15 cellular contexts compared by ENCODE assay signal in genomic region chr4:148081745-148082144, GRCh38.
DNase-seq lines count a peak whose midpoint lies in the region; ATAC-seq and TF ChIP-seq lines count a peak whose summit lies in the region.
"Had no signal": no experiment of that assay in that cellular context is flagged by ENCODE, and none has a peak within 500 bp of the region (broad histone marks: within the 10 kb centered on the region; RNA-seq: fewer than 3 reads in every experiment).

No MANE protein-coding gene starts in this region.

- H3K4me3 Mint-ChIP-seq in Caco-2 (ENCODE audit: unreplicated experiment) (no peak overlapping the region), WTC11 (no peak overlapping the region)
- no peak overlapping the region for H3K4me3 Mint-ChIP-seq in stimulated activated effector memory CD8-positive, alpha-beta T cell treated with anti-CD3 and anti-CD28 coated beads, Interleukin-12 subunit alpha, Interleukin-12 subunit beta, amount 100 ng/mL, for 72 hours
- H3K4me3 Mint-ChIP-seq: H9 had no signal

- no peaks in the 10 kb centered on the region for H3K9me3 ChIP-seq in Caco-2
- H3K9me3 ChIP-seq: BE2C had no signal

- H3K27me3 ChIP-seq in Caco-2 (replicated peaks; ENCODE audit: control insufficient read depth, insufficient read depth, low read length), result no peaks in the 10 kb centered on the region
- H3K27me3 ChIP-seq: BE2C had no signal

- H3K4me1 ChIP-seq in Caco-2, result no peaks in the 10 kb centered on the region
- H3K4me1 ChIP-seq: BE2C had no signal

- POLR2A ChIA-PET in Caco-2 (lab: Charles Lee) (no interaction called here), WTC11 (lab: Charles Lee) (no interaction called here), HEK293T (lab: Yijun Ruan, JAX) (no interaction called here)

- H3K36me3 ChIP-seq in Caco-2 (ENCODE audit: control insufficient read depth, insufficient read depth, low read length), result no peaks in the 10 kb centered on the region
- H3K36me3 ChIP-seq: BE2C had no signal

- CTCF ChIA-PET in Caco-2 (lab: Charles Lee) (no interaction called here), WTC11 (lab: Charles Lee) (interaction anchor here (0.8 to 1.2 kb wide), 3 partner anchors 10 to 22 kb away, joined by 3 to 4 read pairs (median 3); no protein-coding TSS in a partner anchor), HEK293T (lab: Yijun Ruan, JAX) (interaction anchor here (0.8 kb wide), 1 partner anchor 29 kb away, joined by 3 read pairs; no protein-coding TSS in a partner anchor)

- H3K27ac Mint-ChIP-seq in Caco-2 (ENCODE audit: unreplicated experiment) (peak overlapping the region; percentile 56), WTC11 (no peak overlapping the region)
- peak overlapping the region; percentile 76 for H3K27ac Mint-ChIP-seq in stimulated activated effector memory CD8-positive, alpha-beta T cell treated with anti-CD3 and anti-CD28 coated beads, Interleukin-12 subunit alpha, Interleukin-12 subunit beta, amount 100 ng/mL, for 72 hours
- H3K27ac Mint-ChIP-seq: CD4-positive, CD25-positive, alpha-beta regulatory T cell had no signal

- intact Hi-C loops in Caco-2 (cut with micrococcal nuclease; ENCODE audit: unreplicated experiment), result no loop called here
- intact Hi-C loops in left colon (cut with DNase I, micrococcal nuclease), result no loop called here

- BruUV-seq in Caco-2 (replicated peaks; lab: Mats Ljungman, UMichigan), result no TSS peak

- H3K27me3 Mint-ChIP-seq in Caco-2 (ENCODE audit: insufficient read depth, unreplicated experiment) (no peaks in the 10 kb centered on the region), WTC11 (ENCODE audit: low read depth) (no peaks in the 10 kb centered on the region; the same call in 1 of the 2 replicates)
- H3K27me3 Mint-ChIP-seq: CD4-positive, CD25-positive, alpha-beta regulatory T cell had no signal

- no peak overlapping the region for H3K4me3 ChIP-seq in Caco-2 (ENCODE audit: low read depth, low read length)
- H3K4me3 ChIP-seq: GM12878 had no signal

- peaks cover 25% of the 10 kb centered on the region for H3K9me3 Mint-ChIP-seq in Caco-2 (ENCODE audit: unreplicated experiment)
- H3K9me3 Mint-ChIP-seq in WTC11, result peaks cover 6% of the 10 kb centered on the region; the same call in 1 of the 2 replicates
- H3K9me3 Mint-ChIP-seq in stimulated activated effector memory CD8-positive, alpha-beta T cell treated with anti-CD3 and anti-CD28 coated beads, Interleukin-12 subunit alpha, Interleukin-12 subunit beta, amount 100 ng/mL, for 72 hours, result peaks cover 3% of the 10 kb centered on the region

- TF ChIP-seq CTCF in Caco-2 (IDR thresholded peaks at IDR 0.05; ENCODE audit: insufficient read depth in 1 of 2, low read depth in 1 of 2, low read length in 1 of 2, severe bottlenecking in 1 of 2, unreplicated experiment in 1 of 2), result no peak
- TF ChIP-seq CTCF in WTC11 (IDR thresholded peaks at IDR 0.05), result no peak

- H3K4me1 Mint-ChIP-seq in Caco-2 (ENCODE audit: low read depth, unreplicated experiment), result no peaks in the 10 kb centered on the region
- H3K4me1 Mint-ChIP-seq in WTC11, result peaks cover 9% of the 10 kb centered on the region
- H3K4me1 Mint-ChIP-seq in stimulated activated effector memory CD8-positive, alpha-beta T cell treated with anti-CD3 and anti-CD28 coated beads, Interleukin-12 subunit alpha, Interleukin-12 subunit beta, amount 100 ng/mL, for 72 hours, result peaks cover 23% of the 10 kb centered on the region

- no peak for DNase-seq in Caco-2
- no peak for DNase-seq in WTC11 (ENCODE audit: low spot score)
- no peak for DNase-seq in left colon
- no peak for DNase-seq in stimulated activated effector memory CD8-positive, alpha-beta T cell treated with anti-CD3 and anti-CD28 coated beads, Interleukin-12 subunit alpha, Interleukin-12 subunit beta, amount 100 ng/mL, for 72 hours (ENCODE audit: low spot score in 2 of 2)
- DNase-seq in HEK293T (ENCODE audit: extremely low spot score), result no peak
- DNase-seq in SW 1271 (lab: John Stamatoyannopoulos, UW), result no peak
- DNase-seq: ACHN; BE2C; C1 segment of cervical spinal cord; CD4-positive, CD25-positive, alpha-beta regulatory T cell; DMS79 treated with DMSO at 0.1 percent for 48 hours; GF-D8; H9 had no signal

- peaks cover 6% of the 10 kb centered on the region for H3K36me3 Mint-ChIP-seq in Caco-2 (ENCODE audit: insufficient read depth, unreplicated experiment)
- peaks cover 2% of the 10 kb centered on the region; the same call in 1 of the 2 replicates for H3K36me3 Mint-ChIP-seq in WTC11
- peaks cover 25% of the 10 kb centered on the region for H3K36me3 Mint-ChIP-seq in stimulated activated effector memory CD8-positive, alpha-beta T cell treated with anti-CD3 and anti-CD28 coated beads, Interleukin-12 subunit alpha, Interleukin-12 subunit beta, amount 100 ng/mL, for 72 hours

- ATAC-seq in WTC11, result peak; percentile 50
- ATAC-seq in left colon, result peak; percentile 9
- no peak for ATAC-seq in stimulated activated effector memory CD8-positive, alpha-beta T cell treated with anti-CD3 and anti-CD28 coated beads, Interleukin-12 subunit alpha, Interleukin-12 subunit beta, amount 100 ng/mL, for 72 hours
- ATAC-seq in GM21390 (IDR thresholded peaks at IDR 0.05; ENCODE audit: unreplicated experiment), result no peak
- ATAC-seq: GM12878 had no signal

TF ChIP-seq in WTC11, 78 proteins besides CTCF, POLR2A, EP300 and RAD21 (continues in another document):
- TF ChIP-seq SOX15 (CRISPR knock-in tag; IDR thresholded peaks at IDR 0.05) (no peak), GABPB1 (CRISPR knock-in tag; IDR thresholded peaks at IDR 0.05) (no peak), MLX (CRISPR knock-in tag; IDR thresholded peaks at IDR 0.05) (no peak)

TF ChIP-seq in HEK293T, 16 proteins besides CTCF, POLR2A, EP300 and RAD21:
- TF ChIP-seq SP1 (IDR thresholded peaks at IDR 0.05) (no peak), LEF1 (IDR thresholded peaks at IDR 0.05; ENCODE audit: borderline replicate concordance) (no peak), ARNT (IDR thresholded peaks at IDR 0.05) (no peak), ZNF384 (IDR thresholded peaks at IDR 0.05) (no peak), BHLHE40 (IDR thresholded peaks at IDR 0.05; ENCODE audit: borderline replicate concordance) (no peak), TARDBP (IDR thresholded peaks at IDR 0.05) (no peak), CTBP1 (IDR thresholded peaks at IDR 0.05; ENCODE audit: borderline replicate concordance) (no peak), FOXM1 (IDR thresholded peaks at IDR 0.05; ENCODE audit: borderline replicate concordance) (no peak), FOXA1 (IDR thresholded peaks at IDR 0.05) (no peak), HDGF (IDR thresholded peaks at IDR 0.05; ENCODE audit: borderline replicate concordance) (no peak), SUZ12 (IDR thresholded peaks at IDR 0.05) (no peak), ELF4 (IDR thresholded peaks at IDR 0.05) (no peak), PKNOX1 (IDR thresholded peaks at IDR 0.05) (no peak)

Comparison
In these comparisons a context has a peak if more than half of its experiments do, and no peak if none do; other contexts are left out.
1. ATAC-seq: peak in WTC11 (single experiment) and left colon (single experiment); none in stimulated activated effector memory CD8-positive, alpha-beta T cell treated with anti-CD3 and anti-CD28 coated beads, Interleukin-12 subunit alpha, Interleukin-12 subunit beta, amount 100 ng/mL, for 72 hours (single experiment) and GM21390 (single experiment).